In genomic region chr17:40317880-40318834, GRCh38 we compare ENCODE assay signal across 8 cellular contexts. TPM values are rescaled to one million over a fixed set of nuclear protein-coding genes. Genes with fewer than 3 reads are reported as not detected.
DNase-seq lines count a peak whose midpoint lies in the region; ATAC-seq, FAIRE-seq and TF ChIP-seq lines count a peak whose summit lies in the region.

No MANE protein-coding gene starts in this region.

- peak overlapping the region; percentile 95 for H3K9ac ChIP-seq in keratinocyte (ENCODE audit: control insufficient read depth, extremely low read depth, insufficient read depth, low read length)

- peak overlapping the region; percentile 74 for H2AFZ ChIP-seq in keratinocyte (ENCODE audit: control insufficient read depth, low read length)

- H4K20me1 ChIP-seq in keratinocyte (ENCODE audit: control insufficient read depth, extremely low read depth, insufficient read depth, low read length) = peaks cover 9% of the 10 kb centered on the region

- peak overlapping the region; percentile 95 for H3K27ac ChIP-seq in keratinocyte (ENCODE audit: control insufficient read depth, insufficient read depth, low read length)

- CTCF ChIA-PET in AG04449 (lab: Yijun Ruan, JAX) = interaction anchor here (0.6 to 4.0 kb wide), 22 partner anchors 9 to 218 kb away, joined by 3 to 110 read pairs (median 5); partner anchors contain the start of gene RARA

- peak; percentile 84 for DNase-seq in AG04449 (ENCODE audit: low read depth, low spot score)
- peak; percentile 93 for DNase-seq in NCI-H226
- peak; percentile 88 for DNase-seq in activated CD4-positive, CD25-positive, alpha-beta regulatory T cell treated with anti-CD3 and anti-CD28 coated beads, Interleukin-2, amount 50 U/mL, for 16 hours (ENCODE audit: low read depth, low spot score)
- peak; percentile 90 for DNase-seq in central memory CD4-positive, alpha-beta T cell
- peak; percentile 82 for DNase-seq in keratinocyte (ENCODE audit: low read depth, low spot score)
- DNase-seq in stimulated activated CD4-positive, alpha-beta T cell treated with anti-CD3 and anti-CD28 coated beads, Interleukin-12 subunit alpha, Interleukin-12 subunit beta, amount 100 ng/mL, for 48 hours (ENCODE audit: low read depth in 2 of 3, low spot score in 1 of 3) = peak; percentile 84 to 94 (median 90)

- no peaks in the 10 kb centered on the region for H3K27me3 ChIP-seq in keratinocyte (ENCODE audit: control insufficient read depth, extremely low read depth, insufficient read depth, low read length)

- no peaks in the 10 kb centered on the region for H3K36me3 ChIP-seq in keratinocyte (ENCODE audit: control insufficient read depth in 2 of 2, extremely low read depth in 1 of 2, insufficient read depth in 2 of 2, low read length in 2 of 2)

- H3K9me3 ChIP-seq in keratinocyte (ENCODE audit: control insufficient read depth, low read depth, low read length) = no peaks in the 10 kb centered on the region

- H3K4me1 ChIP-seq in keratinocyte (ENCODE audit: control insufficient read depth, extremely low read depth, insufficient read depth, low read length) = peaks cover 88% of the 10 kb centered on the region

- TF ChIP-seq CTCF in AG04449 (IDR thresholded peaks at IDR 0.05; ENCODE audit: insufficient read depth, low read length, missing control alignments) (no peak), keratinocyte (optimal IDR thresholded peaks at IDR 0.05 in 1 of 3, IDR thresholded peaks at IDR 0.05 in 1 of 3, conservative IDR thresholded peaks at IDR 0.05 in 1 of 3; ENCODE audit: extremely low read depth in 1 of 3, insufficient read depth in 2 of 3, low read length in 3 of 3) (peak in 1 of 3 experiments; percentile 2)

- H3K9me1 ChIP-seq in keratinocyte (ENCODE audit: control insufficient read depth, extremely low read depth, insufficient read depth, low read length) = no peaks in the 10 kb centered on the region

- H3K79me2 ChIP-seq in keratinocyte (ENCODE audit: control insufficient read depth, insufficient read depth, low read length) = peaks cover 50% of the 10 kb centered on the region

- dilution Hi-C loops in keratinocyte (cut with MboI; ENCODE audit: extremely low pct_ligation_motif_present, low sequenced_read_pairs) = no loop called here

- FAIRE-seq in keratinocyte (lab: Jason Lieb, UNC) = peak; percentile 62

- ATAC-seq in GM18907 (IDR thresholded peaks at IDR 0.05; ENCODE audit: unreplicated experiment) = peak; percentile 57
- peak; percentile 36 for ATAC-seq in HG03139 (IDR thresholded peaks at IDR 0.05; ENCODE audit: unreplicated experiment)

- peak overlapping the region; percentile 98 for H3K4me2 ChIP-seq in keratinocyte (ENCODE audit: control insufficient read depth, extremely low read depth, insufficient read depth, low read depth, low read length)

- peak overlapping the region; percentile 92 for H3K4me3 ChIP-seq in AG04449 (ENCODE audit: low read depth, low read length)
- H3K4me3 ChIP-seq in keratinocyte (ENCODE audit: control insufficient read depth in 2 of 3, extremely low read depth in 1 of 3, insufficient read depth in 2 of 3, low read depth in 1 of 3, low read length in 3 of 3) = peak overlapping the region; percentile 86 to 95 (median 92)

- POLR2A ChIA-PET in AG04449 (lab: Yijun Ruan, JAX) = interaction anchor here (0.6 to 4.3 kb wide), 7 partner anchors 10 to 1581 kb away, joined by 3 to 35 read pairs (median 3); no protein-coding TSS in a partner anchor

RNA-seq across cellular contexts. Expression of gene RARA, which starts 9.2 kb away (rescaled TPM):
- 1.7 to 6.0 TPM (median 3.8 TPM) in 3 replicates for polyA plus RNA-seq in keratinocyte
- 23.1 TPM for polyA plus RNA-seq in keratinocyte (2011; ENCODE audit: low read depth)
- 3.5 and 6.0 TPM in 2 replicates for polyA plus RNA-seq in keratinocyte (2011; cell fraction: cytosol; rRNA removed)
- 6.0 and 12.0 TPM in 2 replicates for polyA plus RNA-seq in keratinocyte (2011; cell fraction: nucleus; rRNA removed)
- 9.2 and 21.5 TPM in 2 replicates for polyA plus RNA-seq in keratinocyte (2012; ENCODE audit: low replicate concordance)
- polyA minus RNA-seq in keratinocyte = 4.5 to 20.8 TPM (median 7.1 TPM) in 3 replicates
- polyA minus RNA-seq in keratinocyte (2011; cell fraction: cytosol; rRNA and poly(A)+ RNA removed) = 11.9 TPM
- polyA minus RNA-seq in keratinocyte (2011; cell fraction: nucleus; rRNA and poly(A)+ RNA removed) = 5.9 and 7.8 TPM in 2 replicates

RNA-seq across cellular contexts. Expression of gene CDC6, which starts 30.5 kb away (rescaled TPM):
- polyA plus RNA-seq in keratinocyte = 5.5 to 28.0 TPM (median 26.5 TPM) in 3 replicates
- polyA plus RNA-seq in keratinocyte (2011; ENCODE audit: low read depth) = 1.7 TPM
- 5.8 and 10.9 TPM in 2 replicates for polyA plus RNA-seq in keratinocyte (2011; cell fraction: cytosol; rRNA removed)
- 6.6 and 9.2 TPM in 2 replicates for polyA plus RNA-seq in keratinocyte (2011; cell fraction: nucleus; rRNA removed)
- polyA plus RNA-seq in keratinocyte (2012; ENCODE audit: low replicate concordance) = 1.8 and 16.1 TPM in 2 replicates
- 2.0 to 12.1 TPM (median 2.3 TPM) in 3 replicates for polyA minus RNA-seq in keratinocyte
- polyA minus RNA-seq in keratinocyte (2011; cell fraction: cytosol; rRNA and poly(A)+ RNA removed) = 4.8 TPM
- 3.3 and 9.8 TPM in 2 replicates for polyA minus RNA-seq in keratinocyte (2011; cell fraction: nucleus; rRNA and poly(A)+ RNA removed)

RNA-seq across cellular contexts. Expression of gene GJD3, which starts 46.4 kb away (rescaled TPM):
- not detected in 3 replicates for polyA plus RNA-seq in keratinocyte
- not detected for polyA plus RNA-seq in keratinocyte (2011; ENCODE audit: low read depth)
- polyA plus RNA-seq in keratinocyte (2011; cell fraction: cytosol; rRNA removed) = not detected in 2 replicates
- not detected in 2 replicates for polyA plus RNA-seq in keratinocyte (2011; cell fraction: nucleus; rRNA removed)
- not detected in 2 replicates for polyA plus RNA-seq in keratinocyte (2012; ENCODE audit: low replicate concordance)
- not detected in 3 replicates for polyA minus RNA-seq in keratinocyte
- polyA minus RNA-seq in keratinocyte (2011; cell fraction: cytosol; rRNA and poly(A)+ RNA removed) = not detected
- polyA minus RNA-seq in keratinocyte (2011; cell fraction: nucleus; rRNA and poly(A)+ RNA removed) = not detected in 2 replicates

Comparison
In these comparisons a context has a peak if more than half of its experiments do, and no peak if none do; other contexts are left out.
1. Peak in every context shown above with its lines: DNase-seq, ATAC-seq, H3K4me3 ChIP-seq and H3K27ac ChIP-seq.